2 cellular contexts compared by ENCODE assay signal in genomic region chr7:159116581-159117339, GRCh38.
TF ChIP-seq lines count a peak whose summit lies in the region.

No MANE protein-coding gene starts in this region.

TF ChIP-seq in K562, 482 proteins besides CTCF, POLR2A, EP300 and RAD21:
- no peak for TF ChIP-seq ZNF253 (CRISPR knock-in tag; conservative IDR thresholded peaks at IDR 0.05)
- peak; percentile 79 for TF ChIP-seq ZNF184 (CRISPR knock-in tag; IDR thresholded peaks at IDR 0.05)

TF ChIP-seq in HepG2, 621 proteins besides CTCF, POLR2A, EP300 and RAD21:
- TF ChIP-seq ZC3H13 (CRISPR knock-in tag; IDR thresholded peaks at IDR 0.05) (no peak), PAF1 (CRISPR knock-in tag; IDR thresholded peaks at IDR 0.05) (no peak), RFXANK (CRISPR knock-in tag; IDR thresholded peaks at IDR 0.05) (no peak), ZHX2 (IDR thresholded peaks at IDR 0.05; ENCODE audit: low read depth) (no peak), ZHX2 (CRISPR knock-in tag; IDR thresholded peaks at IDR 0.05; ENCODE audit: borderline replicate concordance) (no peak), ZNF737 (CRISPR knock-in tag; IDR thresholded peaks at IDR 0.05; ENCODE audit: borderline replicate concordance) (no peak), ZNF841 (CRISPR knock-in tag; IDR thresholded peaks at IDR 0.05; ENCODE audit: borderline replicate concordance) (no peak), CENPT (CRISPR knock-in tag; IDR thresholded peaks at IDR 0.05; ENCODE audit: low read depth) (no peak), GFI1 (CRISPR knock-in tag; IDR thresholded peaks at IDR 0.05; ENCODE audit: borderline replicate concordance) (no peak), BORCS8-MEF2B (CRISPR knock-in tag; IDR thresholded peaks at IDR 0.05) (no peak), PBX2 (CRISPR knock-in tag; IDR thresholded peaks at IDR 0.05) (no peak), NRL (CRISPR knock-in tag; IDR thresholded peaks at IDR 0.05; ENCODE audit: borderline replicate concordance) (no peak), CENPX (CRISPR knock-in tag; IDR thresholded peaks at IDR 0.05) (no peak)
